In the genomic region with DNA sequence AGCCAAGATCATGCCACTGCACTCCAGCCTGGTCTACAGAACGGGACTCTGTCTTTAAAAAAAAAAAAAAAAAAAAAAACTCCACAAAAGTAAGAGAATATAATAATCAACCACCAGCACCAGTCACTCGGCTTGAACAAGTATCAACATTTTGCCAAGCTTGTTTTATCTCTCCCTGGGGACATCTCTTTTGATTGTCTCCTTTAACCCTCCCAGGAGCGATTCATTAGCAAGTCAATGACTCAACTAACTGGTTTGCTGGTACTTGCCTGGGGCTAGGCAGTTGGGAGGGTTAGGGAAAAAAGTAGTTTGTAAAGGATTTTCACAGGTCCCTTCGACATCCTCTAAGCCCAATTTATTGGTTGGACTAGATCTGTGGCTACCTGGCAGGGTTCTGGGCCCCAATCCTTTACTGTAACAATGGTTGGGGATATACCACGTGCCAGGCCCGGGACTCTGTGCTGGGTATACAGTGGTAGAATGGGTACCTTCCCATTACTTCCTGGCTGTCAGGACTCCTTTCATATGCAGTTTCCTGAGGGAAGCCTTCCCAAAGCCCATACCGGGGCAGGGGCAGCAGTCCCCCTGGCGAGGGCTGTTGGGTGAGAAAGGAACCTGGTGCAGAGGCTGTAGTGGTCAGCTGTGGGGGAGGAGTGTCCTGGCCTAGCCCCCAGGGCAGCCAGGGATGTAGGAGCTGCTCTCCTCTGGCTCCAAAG, we compare ENCODE assay signal across 1 cellular context.
TF ChIP-seq lines count a peak whose summit lies in the region.

No MANE protein-coding gene starts in this region.

TF ChIP-seq in HepG2, 621 proteins besides CTCF, POLR2A, EP300 and RAD21:
- TF ChIP-seq RBM22 (optimal IDR thresholded peaks at IDR 0.05; ENCODE audit: low read length) (peak; percentile 67), ZNF550 (CRISPR knock-in tag; IDR thresholded peaks at IDR 0.05; ENCODE audit: borderline replicate concordance) (no peak), RBFOX2 (IDR thresholded peaks at IDR 0.05; ENCODE audit: low read depth, low read length) (peak; percentile 24; the same call in 1 of the 2 replicates), POLR2G (IDR thresholded peaks at IDR 0.05; ENCODE audit: low read depth, low read length) (peak; percentile 50; the same call in 1 of the 2 replicates), HOXA5 (CRISPR knock-in tag; IDR thresholded peaks at IDR 0.05) (no peak)
- TF ChIP-seq, protein P1, sequence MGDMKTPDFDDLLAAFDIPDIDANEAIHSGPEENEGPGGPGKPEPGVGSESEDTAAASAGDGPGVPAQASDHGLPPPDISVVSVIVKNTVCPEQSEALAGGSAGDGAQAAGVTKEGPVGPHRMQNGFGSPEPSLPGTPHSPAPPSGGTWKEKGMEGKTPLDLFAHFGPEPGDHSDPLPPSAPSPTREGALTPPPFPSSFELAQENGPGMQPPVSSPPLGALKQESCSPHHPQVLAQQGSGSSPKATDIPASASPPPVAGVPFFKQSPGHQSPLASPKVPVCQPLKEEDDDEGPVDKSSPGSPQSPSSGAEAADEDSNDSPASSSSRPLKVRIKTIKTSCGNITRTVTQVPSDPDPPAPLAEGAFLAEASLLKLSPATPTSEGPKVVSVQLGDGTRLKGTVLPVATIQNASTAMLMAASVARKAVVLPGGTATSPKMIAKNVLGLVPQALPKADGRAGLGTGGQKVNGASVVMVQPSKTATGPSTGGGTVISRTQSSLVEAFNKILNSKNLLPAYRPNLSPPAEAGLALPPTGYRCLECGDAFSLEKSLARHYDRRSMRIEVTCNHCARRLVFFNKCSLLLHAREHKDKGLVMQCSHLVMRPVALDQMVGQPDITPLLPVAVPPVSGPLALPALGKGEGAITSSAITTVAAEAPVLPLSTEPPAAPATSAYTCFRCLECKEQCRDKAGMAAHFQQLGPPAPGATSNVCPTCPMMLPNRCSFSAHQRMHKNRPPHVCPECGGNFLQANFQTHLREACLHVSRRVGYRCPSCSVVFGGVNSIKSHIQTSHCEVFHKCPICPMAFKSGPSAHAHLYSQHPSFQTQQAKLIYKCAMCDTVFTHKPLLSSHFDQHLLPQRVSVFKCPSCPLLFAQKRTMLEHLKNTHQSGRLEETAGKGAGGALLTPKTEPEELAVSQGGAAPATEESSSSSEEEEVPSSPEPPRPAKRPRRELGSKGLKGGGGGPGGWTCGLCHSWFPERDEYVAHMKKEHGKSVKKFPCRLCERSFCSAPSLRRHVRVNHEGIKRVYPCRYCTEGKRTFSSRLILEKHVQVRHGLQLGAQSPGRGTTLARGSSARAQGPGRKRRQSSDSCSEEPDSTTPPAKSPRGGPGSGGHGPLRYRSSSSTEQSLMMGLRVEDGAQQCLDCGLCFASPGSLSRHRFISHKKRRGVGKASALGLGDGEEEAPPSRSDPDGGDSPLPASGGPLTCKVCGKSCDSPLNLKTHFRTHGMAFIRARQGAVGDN (CRISPR knock-in tag; IDR thresholded peaks at IDR 0.05), result 0 out of 2 replicates have a peak, but pooled peaks have one; percentile 15
TF ChIP-seq in HepG2: peak in this region for 4.
